In genomic region chr2:26144953-26145680, GRCh38 we compare ENCODE assay signal across 8 cellular contexts. TPM values are rescaled to one million over a fixed set of nuclear protein-coding genes. Genes with fewer than 3 reads are reported as not detected.
DNase-seq lines count a peak whose midpoint lies in the region; ATAC-seq and TF ChIP-seq lines count a peak whose summit lies in the region.

No MANE protein-coding gene starts in this region.

- DNase-seq in NCI-H524 (lab: John Stamatoyannopoulos, UW) (peak; percentile 25 to 74), NCI-H524 treated with DMSO at 0.1 percent for 48 hours (lab: John Stamatoyannopoulos, UW) (no peak), NCI-H2029 (lab: John Stamatoyannopoulos, UW) (peak; percentile 33), activated B cell treated with CpG ODN at 0.5 μM for 24 hours (peak; percentile 25), caudate nucleus (lab: John Stamatoyannopoulos, UW) (peak in 47 of 61 donors; percentile 3 to 70 (median 25)), kidney tubule cell (ENCODE audit: low spot score) (peak; percentile 66)
- DNase-seq in stimulated activated CD4-positive, alpha-beta T cell treated with anti-CD3 and anti-CD28 coated beads, Interleukin-2, amount 100 ng/mL, for 24 hours: peak; percentile 72 to 73

- no peak overlapping the region for H3K27ac ChIP-seq in caudate nucleus (ENCODE audit: low read depth, low read length)

- intact Hi-C loops in activated B cell treated with CpG ODN at 0.5 μM for 24 hours (cut with micrococcal nuclease): loop anchor here (1.0 kb wide), 4 partner anchors 57 to 293 kb away; no protein-coding TSS in a partner anchor

- no peak overlapping the region for H3K27ac Mint-ChIP-seq in activated B cell treated with CpG ODN at 0.5 μM for 24 hours

- no peak for TF ChIP-seq CTCF in activated B cell treated with CpG ODN at 0.5 μM for 24 hours (IDR thresholded peaks at IDR 0.05)

- peak overlapping the region; percentile 46 for H3K4me3 Mint-ChIP-seq in activated B cell treated with CpG ODN at 0.5 μM for 24 hours

- H3K27me3 Mint-ChIP-seq in activated B cell treated with CpG ODN at 0.5 μM for 24 hours: peaks cover 10% of the 10 kb centered on the region

- H3K9me3 Mint-ChIP-seq in activated B cell treated with CpG ODN at 0.5 μM for 24 hours: no peaks in the 10 kb centered on the region

- POLR2A ChIA-PET in activated B cell treated with CpG ODN at 0.5 μM for 24 hours (lab: Charles Lee): interaction anchor here (0.6 to 0.7 kb wide), 3 partner anchors 30 to 272 kb away, joined by 3 to 7 read pairs (median 3); no protein-coding TSS in a partner anchor

- H3K4me1 Mint-ChIP-seq in activated B cell treated with CpG ODN at 0.5 μM for 24 hours: peaks cover 4% of the 10 kb centered on the region

- H3K36me3 Mint-ChIP-seq in activated B cell treated with CpG ODN at 0.5 μM for 24 hours (ENCODE audit: low read depth): no peaks in the 10 kb centered on the region

- ATAC-seq in activated B cell treated with CpG ODN at 0.5 μM for 24 hours (ENCODE audit: low read depth) (peak; percentile 77), GM21619 (IDR thresholded peaks at IDR 0.05; ENCODE audit: unreplicated experiment) (no peak)

- CTCF ChIA-PET in activated B cell treated with CpG ODN at 0.5 μM for 24 hours (lab: Charles Lee): interaction anchor here (0.8 to 4.0 kb wide), 6 partner anchors 145 to 293 kb away, joined by 3 to 24 read pairs (median 4); no protein-coding TSS in a partner anchor

RNA-seq across cellular contexts. Expression of gene GAREM2, which starts 27.8 kb away (rescaled TPM):
- 2.2 and 3.1 TPM in 2 replicates for total RNA-seq in activated B cell treated with CpG ODN at 0.5 μM for 24 hours
